In genomic region chr10:24643679-24644209, GRCh38 we compare ENCODE assay signal across 16 cellular contexts.
DNase-seq lines count a peak whose midpoint lies in the region; ATAC-seq and TF ChIP-seq lines count a peak whose summit lies in the region.
"Had no signal": no experiment of that assay in that cellular context is flagged by ENCODE, and none has a peak within 500 bp of the region (broad histone marks: within the 10 kb centered on the region; RNA-seq: fewer than 3 reads in every experiment).

No MANE protein-coding gene starts in this region.

- no peak for TF ChIP-seq CTCF in mucosa of descending colon (IDR thresholded peaks at IDR 0.05)

- no peaks in the 10 kb centered on the region for H3K9me3 Mint-ChIP-seq in activated T-helper 1 cell treated with anti-CD3 and anti-CD28 coated beads, Interleukin-12 subunit alpha, Interleukin-12 subunit beta, Interleukin-2, Interleukin-4 antibody, amounts not matched to agents 30 ng/mL and 10 ng/mL and 1 ng/mL, durations not matched to agents 14 hours and 24 hours and 36 hours
- H3K9me3 Mint-ChIP-seq: activated T-helper 17 cell treated with anti-CD3 and anti-CD28 coated beads, Interleukin-2, amount 50 U/mL, for 72 hours; dendritic cell treated with granulocyte-macrophage colony-stimulating factor and Interleukin-4, amounts not matched to agents 40 ng/mL and 50 ng/mL, for 4 days; GM23338; nephron progenitor cell had no signal

- intact Hi-C loops in mucosa of descending colon (cut with DNase I, micrococcal nuclease) (loop anchor here in 1 of 2 donors (10.0 kb wide), 1 partner anchor 441 kb away; no protein-coding TSS in a partner anchor), Right ventricle myocardium superior (cut with DNase I) (loop anchor here (5.0 to 10.0 kb wide), 2 partner anchors 79 to 341 kb away; partner anchors contain the start of gene ARHGAP21)
- intact Hi-C loops in activated T-helper 1 cell treated with anti-CD3 and anti-CD28 coated beads, Interleukin-12 subunit alpha, Interleukin-12 subunit beta, Interleukin-2, Interleukin-4 antibody, amounts not matched to agents 30 ng/mL and 10 ng/mL and 1 ng/mL, durations not matched to agents 14 hours and 24 hours and 36 hours (cut with micrococcal nuclease) = loop anchor here (1.0 to 10.0 kb wide), 7 partner anchors 81 to 584 kb away; partner anchors contain the start of gene PRTFDC1

- H3K4me1 ChIP-seq in mucosa of descending colon (ENCODE audit: low read depth) = peaks cover 10% of the 10 kb centered on the region
- H3K4me1 ChIP-seq: suprapubic skin had no signal

- H3K36me3 Mint-ChIP-seq in activated T-helper 1 cell treated with anti-CD3 and anti-CD28 coated beads, Interleukin-12 subunit alpha, Interleukin-12 subunit beta, Interleukin-2, Interleukin-4 antibody, amounts not matched to agents 30 ng/mL and 10 ng/mL and 1 ng/mL, durations not matched to agents 14 hours and 24 hours and 36 hours (ENCODE audit: low read depth) = no peaks in the 10 kb centered on the region

- no peak overlapping the region for H3K27ac Mint-ChIP-seq in activated T-helper 1 cell treated with anti-CD3 and anti-CD28 coated beads, Interleukin-12 subunit alpha, Interleukin-12 subunit beta, Interleukin-2, Interleukin-4 antibody, amounts not matched to agents 30 ng/mL and 10 ng/mL and 1 ng/mL, durations not matched to agents 14 hours and 24 hours and 36 hours
- H3K27ac Mint-ChIP-seq: activated T-helper 17 cell treated with anti-CD3 and anti-CD28 coated beads, Interleukin-2, amount 50 U/mL, for 72 hours; dendritic cell treated with granulocyte-macrophage colony-stimulating factor and Interleukin-4, amounts not matched to agents 40 ng/mL and 50 ng/mL, for 4 days; GM23338; nephron progenitor cell had no signal

- DNase-seq in EL (peak; percentile 26), mucosa of descending colon (peak in 2 of 3 donors; percentile 32 to 45), NCI-H2081 (lab: John Stamatoyannopoulos, UW) (no peak), Right ventricle myocardium superior (no peak)
- no peak for DNase-seq in activated T-helper 1 cell treated with anti-CD3 and anti-CD28 coated beads, Interleukin-12 subunit alpha, Interleukin-12 subunit beta, Interleukin-2, Interleukin-4 antibody, amounts not matched to agents 30 ng/mL and 10 ng/mL and 1 ng/mL, durations not matched to agents 14 hours and 24 hours and 36 hours (ENCODE audit: low spot score)
- DNase-seq: activated CD4-positive, alpha-beta T cell treated with anti-CD3 and anti-CD28 coated beads for 1 hour; nephron progenitor cell; spleen had no signal

- no peaks in the 10 kb centered on the region for H3K27me3 Mint-ChIP-seq in activated T-helper 1 cell treated with anti-CD3 and anti-CD28 coated beads, Interleukin-12 subunit alpha, Interleukin-12 subunit beta, Interleukin-2, Interleukin-4 antibody, amounts not matched to agents 30 ng/mL and 10 ng/mL and 1 ng/mL, durations not matched to agents 14 hours and 24 hours and 36 hours (ENCODE audit: insufficient read depth)
- H3K27me3 Mint-ChIP-seq: activated T-helper 17 cell treated with anti-CD3 and anti-CD28 coated beads, Interleukin-2, amount 50 U/mL, for 72 hours; dendritic cell treated with granulocyte-macrophage colony-stimulating factor and Interleukin-4, amounts not matched to agents 40 ng/mL and 50 ng/mL, for 4 days had no signal

- H3K9me3 ChIP-seq in mucosa of descending colon = no peaks in the 10 kb centered on the region
- H3K9me3 ChIP-seq: breast epithelium, spleen, suprapubic skin had no signal

- H3K4me3 Mint-ChIP-seq in activated T-helper 1 cell treated with anti-CD3 and anti-CD28 coated beads, Interleukin-12 subunit alpha, Interleukin-12 subunit beta, Interleukin-2, Interleukin-4 antibody, amounts not matched to agents 30 ng/mL and 10 ng/mL and 1 ng/mL, durations not matched to agents 14 hours and 24 hours and 36 hours = no peak overlapping the region
- H3K4me3 Mint-ChIP-seq: activated T-helper 17 cell treated with anti-CD3 and anti-CD28 coated beads, Interleukin-2, amount 50 U/mL, for 72 hours; dendritic cell treated with granulocyte-macrophage colony-stimulating factor and Interleukin-4, amounts not matched to agents 40 ng/mL and 50 ng/mL, for 4 days; GM23338; nephron progenitor cell had no signal

- H3K36me3 ChIP-seq in mucosa of descending colon (ENCODE audit: low read depth) = no peaks in the 10 kb centered on the region
- H3K36me3 ChIP-seq: breast epithelium, spleen, suprapubic skin had no signal

- H3K27ac ChIP-seq in cingulate gyrus (ENCODE audit: low read depth, low read length) = peak overlapping the region; percentile 2
- H3K27ac ChIP-seq: breast epithelium, suprapubic skin had no signal

- no peaks in the 10 kb centered on the region for H3K4me1 Mint-ChIP-seq in activated T-helper 1 cell treated with anti-CD3 and anti-CD28 coated beads, Interleukin-12 subunit alpha, Interleukin-12 subunit beta, Interleukin-2, Interleukin-4 antibody, amounts not matched to agents 30 ng/mL and 10 ng/mL and 1 ng/mL, durations not matched to agents 14 hours and 24 hours and 36 hours (ENCODE audit: low read depth)
- H3K4me1 Mint-ChIP-seq: activated T-helper 17 cell treated with anti-CD3 and anti-CD28 coated beads, Interleukin-2, amount 50 U/mL, for 72 hours; nephron progenitor cell had no signal

- H3K4me3 ChIP-seq in mucosa of descending colon = no peak overlapping the region
- H3K4me3 ChIP-seq: breast epithelium, GM23338, spleen, suprapubic skin had no signal

- peak; percentile 4 for ATAC-seq in HG03442 (IDR thresholded peaks at IDR 0.05; ENCODE audit: unreplicated experiment)
- ATAC-seq in mucosa of descending colon = peak; percentile 79
- no peak for ATAC-seq in Right ventricle myocardium superior (ENCODE audit: poor library complexity)
- ATAC-seq in GM18909 (IDR thresholded peaks at IDR 0.05; ENCODE audit: poor library complexity, unreplicated experiment) = no peak

Comparison
In these comparisons a context has a peak if more than half of its experiments do, and no peak if none do; other contexts are left out.
1. DNase-seq: peak in EL (single experiment) and mucosa of descending colon (2 of 3); none in NCI-H2081 (0 of 2), Right ventricle myocardium superior (single experiment) and activated T-helper 1 cell treated with anti-CD3 and anti-CD28 coated beads, Interleukin-12 subunit alpha, Interleukin-12 subunit beta, Interleukin-2, Interleukin-4 antibody, amounts not matched to agents 30 ng/mL and 10 ng/mL and 1 ng/mL, durations not matched to agents 14 hours and 24 hours and 36 hours (single experiment).
2. ATAC-seq: peak in HG03442 (single experiment) and mucosa of descending colon (single experiment); none in Right ventricle myocardium superior (single experiment) and GM18909 (single experiment).